In genomic region chr10:29243750-29244149, GRCh38 we compare ENCODE assay signal across 13 cellular contexts. TPM values are rescaled to one million over a fixed set of nuclear protein-coding genes. Genes with fewer than 3 reads are reported as not detected.
DNase-seq lines count a peak whose midpoint lies in the region; TF ChIP-seq lines count a peak whose summit lies in the region.
"Had no signal": no experiment of that assay in that cellular context is flagged by ENCODE, and none has a peak within 500 bp of the region (broad histone marks: within the 10 kb centered on the region; RNA-seq: fewer than 3 reads in every experiment).

No MANE protein-coding gene starts in this region.

- DNase-seq in Daoy (ENCODE audit: low read depth): peak; percentile 22
- peak; percentile 6 for DNase-seq in KBM-7
- DNase-seq in choroid plexus epithelial cell (ENCODE audit: low read depth): no peak
- peak; percentile 73 for DNase-seq in myocyte (ENCODE audit: low read depth)
- DNase-seq in central memory CD4-positive, alpha-beta T cell: no peak
- DNase-seq in head of caudate nucleus: no peak
- no peak for DNase-seq in 8988T
- no peak for DNase-seq in stimulated activated CD8-positive, alpha-beta memory T cell treated with anti-CD3 and anti-CD28 coated beads, Interleukin-4, amount 100 ng/mL, for 48 hours
- DNase-seq: foreskin melanocyte; naive thymus-derived CD4-positive, alpha-beta T cell; NCI-H187 had no signal

- no peak overlapping the region for H3K4me3 ChIP-seq in choroid plexus epithelial cell (ENCODE audit: low read depth, low read length)

- TF ChIP-seq CTCF in choroid plexus epithelial cell (conservative IDR thresholded peaks at IDR 0.05; ENCODE audit: low read depth, low read length): peak; percentile 54

- intact Hi-C loops in head of caudate nucleus (cut with DNase I): no loop called here

- in situ Hi-C loops in KBM-7 (cut with MboI; ENCODE audit: low pct_unique_long_range_greater_than_20kb, low sequenced_read_pairs): no loop called here

RNA-seq across cellular contexts. Expression of gene LYZL1, which starts 45.1 kb away (rescaled TPM):
- not detected in 2 replicates for total RNA-seq in Daoy (2014; rRNA removed; shearing (Covaris generic))
- not detected in 2 replicates for total RNA-seq in myocyte
- not detected for polyA plus RNA-seq in myocyte (2012)
- total RNA-seq: naive thymus-derived CD4-positive, alpha-beta T cell; T-helper 2 cell treated with Interferon-gamma antibody and Interleukin-4, amounts not matched to agents 100 ng/mL and 5 ng/mL, for 36 hours; urinary bladder had no signal
- polyA plus RNA-seq: naive thymus-derived CD4-positive, alpha-beta T cell; urinary bladder had no signal

Comparison
In these comparisons a context has a peak if more than half of its experiments do, and no peak if none do; other contexts are left out.
1. DNase-seq: peak in Daoy (single experiment), KBM-7 (single experiment) and myocyte (single experiment); none in choroid plexus epithelial cell (single experiment), central memory CD4-positive, alpha-beta T cell (single experiment), head of caudate nucleus (0 of 42), 8988T (single experiment) and stimulated activated CD8-positive, alpha-beta memory T cell treated with anti-CD3 and anti-CD28 coated beads, Interleukin-4, amount 100 ng/mL, for 48 hours (single experiment).